Comparison of ENCODE assay signal across 9 cellular contexts in genomic region chr1:102434421-102434820, GRCh38.
A peak's percentile ranks its signal among the peaks of the same experiment; 100 is the strongest.
DNase-seq lines count a peak whose midpoint lies in the region; ATAC-seq and TF ChIP-seq lines count a peak whose summit lies in the region.
"Had no signal": no experiment of that assay in that cellular context is flagged by ENCODE, and none has a peak within 500 bp of the region (broad histone marks: within the 10 kb centered on the region; RNA-seq: fewer than 3 reads in every experiment).

No MANE protein-coding gene starts in this region.

- H3K27me3 Mint-ChIP-seq in activated CD4-positive, alpha-beta T cell treated with anti-CD3 and anti-CD28 coated beads for 36 hours, result no peaks in the 10 kb centered on the region
- no peaks in the 10 kb centered on the region for H3K27me3 Mint-ChIP-seq in neural crest cell (ENCODE audit: low read depth)
- no peaks in the 10 kb centered on the region for H3K27me3 Mint-ChIP-seq in activated T-helper 1 cell treated with anti-CD3 and anti-CD28 coated beads, Interleukin-12 subunit alpha, Interleukin-12 subunit beta, Interleukin-2, Interleukin-4 antibody, amounts not matched to agents 30 ng/mL and 10 ng/mL and 1 ng/mL, durations not matched to agents 14 hours and 24 hours and 36 hours (ENCODE audit: insufficient read depth)

- ATAC-seq in activated CD4-positive, alpha-beta T cell treated with anti-CD3 and anti-CD28 coated beads for 36 hours, result no peak
- no peak for ATAC-seq in GM21526 (IDR thresholded peaks at IDR 0.05; ENCODE audit: low FRiP score, unreplicated experiment)
- no peak for ATAC-seq in HG03439 (IDR thresholded peaks at IDR 0.05; ENCODE audit: unreplicated experiment)

- no peak overlapping the region for H3K4me3 Mint-ChIP-seq in activated CD4-positive, alpha-beta T cell treated with anti-CD3 and anti-CD28 coated beads for 36 hours
- H3K4me3 Mint-ChIP-seq in neural crest cell, result no peak overlapping the region
- H3K4me3 Mint-ChIP-seq in activated T-helper 1 cell treated with anti-CD3 and anti-CD28 coated beads, Interleukin-12 subunit alpha, Interleukin-12 subunit beta, Interleukin-2, Interleukin-4 antibody, amounts not matched to agents 30 ng/mL and 10 ng/mL and 1 ng/mL, durations not matched to agents 14 hours and 24 hours and 36 hours, result no peak overlapping the region

- no peaks in the 10 kb centered on the region for H3K36me3 Mint-ChIP-seq in activated CD4-positive, alpha-beta T cell treated with anti-CD3 and anti-CD28 coated beads for 36 hours (ENCODE audit: low read depth)
- no peaks in the 10 kb centered on the region for H3K36me3 Mint-ChIP-seq in neural crest cell (ENCODE audit: low read depth)
- no peaks in the 10 kb centered on the region for H3K36me3 Mint-ChIP-seq in activated T-helper 1 cell treated with anti-CD3 and anti-CD28 coated beads, Interleukin-12 subunit alpha, Interleukin-12 subunit beta, Interleukin-2, Interleukin-4 antibody, amounts not matched to agents 30 ng/mL and 10 ng/mL and 1 ng/mL, durations not matched to agents 14 hours and 24 hours and 36 hours (ENCODE audit: low read depth)

- TF ChIP-seq CTCF in VCaP (conservative IDR thresholded peaks at IDR 0.05) (peak; percentile 67), neural crest cell (conservative IDR thresholded peaks at IDR 0.05) (peak; percentile 66)

- CTCF ChIA-PET in activated CD4-positive, alpha-beta T cell treated with anti-CD3 and anti-CD28 coated beads for 36 hours (lab: Charles Lee), result interaction anchor here (0.6 to 0.7 kb wide), 2 partner anchors 440 to 586 kb away, joined by 3 read pairs; no protein-coding TSS in a partner anchor

- no peaks in the 10 kb centered on the region for H3K9me3 Mint-ChIP-seq in activated CD4-positive, alpha-beta T cell treated with anti-CD3 and anti-CD28 coated beads for 36 hours (ENCODE audit: low read depth)
- H3K9me3 Mint-ChIP-seq in neural crest cell, result no peaks in the 10 kb centered on the region
- no peaks in the 10 kb centered on the region for H3K9me3 Mint-ChIP-seq in activated T-helper 1 cell treated with anti-CD3 and anti-CD28 coated beads, Interleukin-12 subunit alpha, Interleukin-12 subunit beta, Interleukin-2, Interleukin-4 antibody, amounts not matched to agents 30 ng/mL and 10 ng/mL and 1 ng/mL, durations not matched to agents 14 hours and 24 hours and 36 hours

- intact Hi-C loops in activated CD4-positive, alpha-beta T cell treated with anti-CD3 and anti-CD28 coated beads for 36 hours (cut with DNase I, micrococcal nuclease), result loop anchor here (1.0 to 10.0 kb wide), 3 partner anchors 910 to 928 kb away; no protein-coding TSS in a partner anchor
- intact Hi-C loops in activated T-helper 1 cell treated with anti-CD3 and anti-CD28 coated beads, Interleukin-12 subunit alpha, Interleukin-12 subunit beta, Interleukin-2, Interleukin-4 antibody, amounts not matched to agents 30 ng/mL and 10 ng/mL and 1 ng/mL, durations not matched to agents 14 hours and 24 hours and 36 hours (cut with micrococcal nuclease), result loop anchor here (5.0 kb wide), 2 partner anchors 667 to 927 kb away; no protein-coding TSS in a partner anchor

- POLR2A ChIA-PET in activated CD4-positive, alpha-beta T cell treated with anti-CD3 and anti-CD28 coated beads for 36 hours (lab: Charles Lee), result no interaction called here

- no peaks in the 10 kb centered on the region for H3K4me1 Mint-ChIP-seq in activated CD4-positive, alpha-beta T cell treated with anti-CD3 and anti-CD28 coated beads for 36 hours
- H3K4me1 Mint-ChIP-seq in neural crest cell, result no peaks in the 10 kb centered on the region
- no peaks in the 10 kb centered on the region for H3K4me1 Mint-ChIP-seq in activated T-helper 1 cell treated with anti-CD3 and anti-CD28 coated beads, Interleukin-12 subunit alpha, Interleukin-12 subunit beta, Interleukin-2, Interleukin-4 antibody, amounts not matched to agents 30 ng/mL and 10 ng/mL and 1 ng/mL, durations not matched to agents 14 hours and 24 hours and 36 hours (ENCODE audit: low read depth)

- H3K27ac ChIP-seq in VCaP, result no peak overlapping the region
- H3K27ac ChIP-seq: neutrophil had no signal

- DNase-seq in activated CD4-positive, alpha-beta T cell treated with anti-CD3 and anti-CD28 coated beads for 36 hours, result peak; percentile 8
- no peak for DNase-seq in activated CD4-positive, alpha-beta T cell treated with anti-CD3 and anti-CD28 coated beads, Interleukin-2, amount 50 U/mL, for 1 hour
- DNase-seq in HT1080 (ENCODE audit: low read depth), result peak; percentile 48
- peak; percentile 6 for DNase-seq in neural crest cell (ENCODE audit: low read depth, low spot score)
- DNase-seq in activated T-helper 1 cell treated with anti-CD3 and anti-CD28 coated beads, Interleukin-12 subunit alpha, Interleukin-12 subunit beta, Interleukin-2, Interleukin-4 antibody, amounts not matched to agents 30 ng/mL and 10 ng/mL and 1 ng/mL, durations not matched to agents 14 hours and 24 hours and 36 hours (ENCODE audit: low spot score), result no peak

- H3K27ac Mint-ChIP-seq in activated CD4-positive, alpha-beta T cell treated with anti-CD3 and anti-CD28 coated beads for 36 hours, result no peak overlapping the region
- H3K27ac Mint-ChIP-seq in neural crest cell (ENCODE audit: unreplicated experiment), result no peak overlapping the region
- H3K27ac Mint-ChIP-seq in activated T-helper 1 cell treated with anti-CD3 and anti-CD28 coated beads, Interleukin-12 subunit alpha, Interleukin-12 subunit beta, Interleukin-2, Interleukin-4 antibody, amounts not matched to agents 30 ng/mL and 10 ng/mL and 1 ng/mL, durations not matched to agents 14 hours and 24 hours and 36 hours, result no peak overlapping the region

Comparison
In these comparisons a context has a peak if more than half of its experiments do, and no peak if none do; other contexts are left out.
1. DNase-seq: peak in activated CD4-positive, alpha-beta T cell treated with anti-CD3 and anti-CD28 coated beads for 36 hours (single experiment), HT1080 (single experiment) and neural crest cell (single experiment); none in activated CD4-positive, alpha-beta T cell treated with anti-CD3 and anti-CD28 coated beads, Interleukin-2, amount 50 U/mL, for 1 hour (single experiment) and activated T-helper 1 cell treated with anti-CD3 and anti-CD28 coated beads, Interleukin-12 subunit alpha, Interleukin-12 subunit beta, Interleukin-2, Interleukin-4 antibody, amounts not matched to agents 30 ng/mL and 10 ng/mL and 1 ng/mL, durations not matched to agents 14 hours and 24 hours and 36 hours (single experiment).